ENCODE assay signal across 1 cellular context in the genomic region with DNA sequence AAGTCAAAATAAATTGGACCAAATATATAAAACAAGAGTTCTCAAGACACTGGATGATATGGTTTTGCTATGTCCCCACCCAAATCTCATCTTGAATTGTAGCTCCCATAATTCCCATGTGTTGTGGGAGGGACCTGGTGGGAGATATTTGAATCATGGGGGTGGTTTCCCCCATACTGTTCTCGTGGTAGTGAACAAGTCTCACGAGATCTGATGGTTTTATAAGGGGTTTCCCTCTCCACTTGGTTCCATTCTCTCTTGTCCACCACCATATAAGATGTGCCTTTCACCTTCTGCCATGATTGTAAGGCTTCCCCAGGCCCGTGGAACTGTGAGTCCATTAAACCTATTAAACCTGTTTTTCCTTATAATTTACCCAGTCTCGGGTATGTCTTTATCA.
A peak's percentile ranks its signal among the peaks of the same experiment; 100 is the strongest.
TF ChIP-seq lines count a peak whose summit lies in the region.

No MANE protein-coding gene starts in this region.

TF ChIP-seq in HepG2, 621 proteins besides CTCF, POLR2A, EP300 and RAD21:
- TF ChIP-seq, protein P1, sequence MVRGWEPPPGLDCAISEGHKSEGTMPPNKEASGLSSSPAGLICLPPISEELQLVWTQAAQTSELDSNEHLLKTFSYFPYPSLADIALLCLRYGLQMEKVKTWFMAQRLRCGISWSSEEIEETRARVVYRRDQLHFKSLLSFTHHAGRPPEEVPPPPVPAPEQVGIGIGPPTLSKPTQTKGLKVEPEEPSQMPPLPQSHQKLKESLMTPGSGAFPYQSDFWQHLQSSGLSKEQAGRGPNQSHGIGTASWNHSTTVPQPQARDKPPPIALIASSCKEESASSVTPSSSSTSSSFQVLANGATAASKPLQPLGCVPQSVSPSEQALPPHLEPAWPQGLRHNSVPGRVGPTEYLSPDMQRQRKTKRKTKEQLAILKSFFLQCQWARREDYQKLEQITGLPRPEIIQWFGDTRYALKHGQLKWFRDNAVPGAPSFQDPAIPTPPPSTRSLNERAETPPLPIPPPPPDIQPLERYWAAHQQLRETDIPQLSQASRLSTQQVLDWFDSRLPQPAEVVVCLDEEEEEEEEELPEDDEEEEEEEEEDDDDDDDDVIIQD (CRISPR knock-in tag; IDR thresholded peaks at IDR 0.05; ENCODE audit: low read depth): peak; percentile 68; the same call in 1 of the 2 replicates
